ENCODE assay signal across 9 cellular contexts in genomic region chr2:64913357-64913869, GRCh38.
DNase-seq lines count a peak whose midpoint lies in the region; ATAC-seq and TF ChIP-seq lines count a peak whose summit lies in the region.
"Had no signal": no experiment of that assay in that cellular context is flagged by ENCODE, and none has a peak within 500 bp of the region (broad histone marks: within the 10 kb centered on the region; RNA-seq: fewer than 3 reads in every experiment).

No MANE protein-coding gene starts in this region.

- H3K36me3 ChIP-seq in BLaER1 treated with 17β-estradiol and CSF1 and Interleukin-3, amounts not matched to agents 10 nM and 100 nM, result no peaks in the 10 kb centered on the region
- H3K36me3 ChIP-seq in osteoblast (ENCODE audit: insufficient read depth, low read length), result no peaks in the 10 kb centered on the region

- TF ChIP-seq CTCF in GM12864 (IDR thresholded peaks at IDR 0.05; ENCODE audit: low read depth, low read length, missing control alignments) (peak; percentile 49), osteoblast (IDR thresholded peaks at IDR 0.05; ENCODE audit: extremely low read depth, low read depth, low read length) (no peak)

- no peak overlapping the region for H3K4me3 Mint-ChIP-seq in activated T-helper 1 cell treated with anti-CD3 and anti-CD28 coated beads, Interleukin-12 subunit alpha, Interleukin-12 subunit beta, Interleukin-2, Interleukin-4 antibody, amounts not matched to agents 30 ng/mL and 10 ng/mL and 1 ng/mL, durations not matched to agents 14 hours and 24 hours and 36 hours

- H3K27ac Mint-ChIP-seq in activated T-helper 1 cell treated with anti-CD3 and anti-CD28 coated beads, Interleukin-12 subunit alpha, Interleukin-12 subunit beta, Interleukin-2, Interleukin-4 antibody, amounts not matched to agents 30 ng/mL and 10 ng/mL and 1 ng/mL, durations not matched to agents 14 hours and 24 hours and 36 hours, result no peak overlapping the region

- peaks cover 32% of the 10 kb centered on the region for H3K4me1 Mint-ChIP-seq in activated T-helper 1 cell treated with anti-CD3 and anti-CD28 coated beads, Interleukin-12 subunit alpha, Interleukin-12 subunit beta, Interleukin-2, Interleukin-4 antibody, amounts not matched to agents 30 ng/mL and 10 ng/mL and 1 ng/mL, durations not matched to agents 14 hours and 24 hours and 36 hours (ENCODE audit: low read depth)

- no peaks in the 10 kb centered on the region for H3K79me2 ChIP-seq in osteoblast (ENCODE audit: insufficient read depth, low read length)

- peaks cover 0 to 3% (median 0%) of the 10 kb centered on the region in 11 experiments; a peak in 7 of 22 replicates for H3K9me3 ChIP-seq in BLaER1 treated with 17β-estradiol and CSF1 and Interleukin-3, amounts not matched to agents 10 nM and 100 nM (replicated peaks in 1 of 11)
- H3K9me3 ChIP-seq in osteoblast (ENCODE audit: low read depth, low read length), result no peaks in the 10 kb centered on the region
- H3K9me3 ChIP-seq: testis had no signal

- peak overlapping the region in 7 of 11 experiments; percentile 2 to 67 (median 32); a peak in 9 of 22 replicates for H3K4me2 ChIP-seq in BLaER1 treated with 17β-estradiol and CSF1 and Interleukin-3, amounts not matched to agents 10 nM and 100 nM
- H3K4me2 ChIP-seq in osteoblast (ENCODE audit: insufficient read depth, low read length), result no peak overlapping the region

- no peak overlapping the region for H2AFZ ChIP-seq in osteoblast (ENCODE audit: low read length)

- no peaks in the 10 kb centered on the region for H4K20me1 ChIP-seq in BLaER1 treated with 17β-estradiol and CSF1 and Interleukin-3, amounts not matched to agents 10 nM and 100 nM
- H4K20me1 ChIP-seq in osteoblast (ENCODE audit: insufficient read depth, low read length), result no peaks in the 10 kb centered on the region

- H3K4me1 ChIP-seq in BLaER1 treated with 17β-estradiol and CSF1 and Interleukin-3, amounts not matched to agents 10 nM and 100 nM, result peaks cover 4 to 54% (median 39%) of the 10 kb centered on the region in 10 experiments; a peak in 19 of 20 replicates
- H3K4me1 ChIP-seq in osteoblast (ENCODE audit: insufficient read depth, low read length), result no peaks in the 10 kb centered on the region
- H3K4me1 ChIP-seq: testis had no signal

- no peaks in the 10 kb centered on the region for H3K27me3 ChIP-seq in BLaER1 treated with 17β-estradiol and CSF1 and Interleukin-3, amounts not matched to agents 10 nM and 100 nM
- peaks cover 9% of the 10 kb centered on the region for H3K27me3 ChIP-seq in osteoblast (ENCODE audit: insufficient read depth, low read length)
- H3K27me3 ChIP-seq: testis had no signal

- H3K36me3 Mint-ChIP-seq in activated T-helper 1 cell treated with anti-CD3 and anti-CD28 coated beads, Interleukin-12 subunit alpha, Interleukin-12 subunit beta, Interleukin-2, Interleukin-4 antibody, amounts not matched to agents 30 ng/mL and 10 ng/mL and 1 ng/mL, durations not matched to agents 14 hours and 24 hours and 36 hours (ENCODE audit: low read depth), result peaks cover 4% of the 10 kb centered on the region

- H3K9ac ChIP-seq in BLaER1 treated with 17β-estradiol and CSF1 and Interleukin-3, amounts not matched to agents 10 nM and 100 nM, result no peak overlapping the region

- H3K27me3 Mint-ChIP-seq in activated T-helper 1 cell treated with anti-CD3 and anti-CD28 coated beads, Interleukin-12 subunit alpha, Interleukin-12 subunit beta, Interleukin-2, Interleukin-4 antibody, amounts not matched to agents 30 ng/mL and 10 ng/mL and 1 ng/mL, durations not matched to agents 14 hours and 24 hours and 36 hours (ENCODE audit: insufficient read depth), result peaks cover 3% of the 10 kb centered on the region

- no peak for DNase-seq in GM12864 (ENCODE audit: low read depth)
- DNase-seq in NCI-H69 (lab: John Stamatoyannopoulos, UW), result peak; percentile 60
- no peak for DNase-seq in activated T-helper 1 cell treated with anti-CD3 and anti-CD28 coated beads, Interleukin-12 subunit alpha, Interleukin-12 subunit beta, Interleukin-2, Interleukin-4 antibody, amounts not matched to agents 30 ng/mL and 10 ng/mL and 1 ng/mL, durations not matched to agents 14 hours and 24 hours and 36 hours (ENCODE audit: low spot score)
- DNase-seq in osteoblast (ENCODE audit: insufficient read length, low spot score, missing footprints), result no peak
- DNase-seq: testis had no signal

- peak; percentile 13 for ATAC-seq in esophagus mucosa
- ATAC-seq in HG02938 (IDR thresholded peaks at IDR 0.05; ENCODE audit: unreplicated experiment), result no peak
- no peak for ATAC-seq in GM18511 (IDR thresholded peaks at IDR 0.05; ENCODE audit: unreplicated experiment)

- intact Hi-C loops in activated T-helper 1 cell treated with anti-CD3 and anti-CD28 coated beads, Interleukin-12 subunit alpha, Interleukin-12 subunit beta, Interleukin-2, Interleukin-4 antibody, amounts not matched to agents 30 ng/mL and 10 ng/mL and 1 ng/mL, durations not matched to agents 14 hours and 24 hours and 36 hours (cut with micrococcal nuclease), result no loop called here

- H3K27ac ChIP-seq in BLaER1 treated with 17β-estradiol and CSF1 and Interleukin-3, amounts not matched to agents 10 nM and 100 nM, result 0 out of 22 replicates have a peak overlapping the region, but pooled peaks of 1 of the 11 experiments have one; percentile 65
- H3K27ac ChIP-seq in osteoblast (ENCODE audit: low read depth, low read length), result no peak overlapping the region
- H3K27ac ChIP-seq: testis had no signal

- H3K9me3 Mint-ChIP-seq in activated T-helper 1 cell treated with anti-CD3 and anti-CD28 coated beads, Interleukin-12 subunit alpha, Interleukin-12 subunit beta, Interleukin-2, Interleukin-4 antibody, amounts not matched to agents 30 ng/mL and 10 ng/mL and 1 ng/mL, durations not matched to agents 14 hours and 24 hours and 36 hours, result no peaks in the 10 kb centered on the region

- H3K4me3 ChIP-seq in BLaER1 treated with 17β-estradiol and CSF1 and Interleukin-3, amounts not matched to agents 10 nM and 100 nM, result no peak overlapping the region
- H3K4me3 ChIP-seq in GM12864 (ENCODE audit: low read depth, low read length) (no peak overlapping the region; the same call in 1 of the 2 replicates), osteoblast (ENCODE audit: insufficient read depth, low read length) (no peak overlapping the region)
- H3K4me3 ChIP-seq: testis had no signal
